8 cellular contexts compared by ENCODE assay signal in the genomic region with DNA sequence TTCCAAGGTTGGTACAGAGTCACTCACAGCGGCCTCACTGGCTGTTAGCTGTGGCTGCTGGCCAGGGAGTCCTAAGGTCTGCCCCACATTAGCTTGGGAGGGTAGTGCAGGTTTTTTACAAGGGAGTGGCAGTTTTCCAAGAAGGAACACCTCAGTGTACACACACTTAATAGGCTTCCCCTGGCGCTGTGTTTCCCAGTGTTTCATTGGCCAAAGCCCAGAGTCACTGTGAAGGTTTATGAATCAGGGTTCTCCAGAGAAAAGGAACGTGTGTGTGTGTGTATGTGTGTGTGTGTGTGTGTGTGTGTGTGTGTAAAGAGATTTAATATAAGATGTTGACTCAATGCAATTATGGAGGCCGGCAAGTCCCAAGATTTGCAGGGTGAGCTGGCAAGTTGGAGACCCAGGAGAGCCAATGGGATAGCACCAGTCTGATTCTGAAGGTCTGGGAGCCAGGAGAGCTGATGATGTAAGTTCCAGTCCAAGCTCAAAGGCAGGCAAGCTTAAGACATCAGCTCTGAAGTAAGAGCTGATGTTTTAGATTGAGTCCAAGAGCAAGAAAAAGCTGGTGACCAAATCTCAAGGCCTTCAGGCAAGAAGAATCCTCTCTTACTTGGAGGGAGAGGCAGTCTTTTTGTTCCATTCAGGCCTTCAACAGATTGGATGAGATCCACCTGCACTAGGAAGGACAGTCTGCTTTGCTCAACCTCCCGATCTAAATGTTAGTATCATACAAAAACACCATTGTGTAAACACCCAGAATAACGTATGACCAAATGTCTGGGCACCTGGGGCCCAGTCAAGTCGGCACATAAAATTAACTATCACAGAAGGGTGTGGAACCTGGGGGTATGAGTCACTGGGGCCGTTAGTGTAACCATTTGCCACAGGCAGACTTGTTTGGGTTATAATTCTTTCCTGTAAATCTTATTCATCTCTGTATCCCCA.
DNase-seq lines count a peak whose midpoint lies in the region; ATAC-seq and TF ChIP-seq lines count a peak whose summit lies in the region.

No MANE protein-coding gene starts in this region.

- H3K4me3 ChIP-seq in AG10803 (ENCODE audit: low read length) (no peak overlapping the region), NB4 (ENCODE audit: low read depth, low read length) (no peak overlapping the region), left lung (no peak overlapping the region), transverse colon (no peak overlapping the region)

- TF ChIP-seq CTCF in AG10803 (conservative IDR thresholded peaks at IDR 0.05; ENCODE audit: low read length) (no peak), NB4 (IDR thresholded peaks at IDR 0.05; ENCODE audit: low read depth, low read length) (no peak), left lung (IDR thresholded peaks at IDR 0.05) (no peak), transverse colon (IDR thresholded peaks at IDR 0.05) (peak in 1 of 5 experiments; percentile 9)

- H3K27me3 ChIP-seq in left lung (no peaks in the 10 kb centered on the region), transverse colon (no peaks in the 10 kb centered on the region)

- peak; percentile 82 for ATAC-seq in left lung
- ATAC-seq in HG03354 (IDR thresholded peaks at IDR 0.05; ENCODE audit: poor library complexity, severe bottlenecking, unreplicated experiment), result no peak
- no peak for ATAC-seq in GM18511 (IDR thresholded peaks at IDR 0.05; ENCODE audit: unreplicated experiment)

- intact Hi-C loops in left lung (cut with DNase I), result no loop called here
- intact Hi-C loops in transverse colon (cut with DNase I; ENCODE audit: low total_unique reads), result no loop called here

- H3K36me3 ChIP-seq in left lung, result no peaks in the 10 kb centered on the region
- no peaks in the 10 kb centered on the region for H3K36me3 ChIP-seq in transverse colon

- H3K27ac ChIP-seq in left lung (peak overlapping the region in 1 of 2 donors; percentile 28), transverse colon (peak overlapping the region; percentile 81 to 88 (median 83))

- H3K9me3 ChIP-seq in left lung, result no peaks in the 10 kb centered on the region
- H3K9me3 ChIP-seq in transverse colon, result no peaks in the 10 kb centered on the region

- WGBS in transverse colon (ENCODE audit: low coverage in 1 of 2), 2 donors, result 35 to 36% methylated on average over 4 to 8 of the region's 8 CpGs

- in situ Hi-C loops in transverse colon (cut with MboI; ENCODE audit: low pct_ligation_motif_present in 1 of 4, low pct_unique_long_range_greater_than_20kb in 1 of 4, low sequenced_read_pairs in 3 of 4), result no loop called here

- TF ChIP-seq EP300 in transverse colon (IDR thresholded peaks at IDR 0.05; ENCODE audit: low read depth), result no peak

- DNase-seq in AG10803 (ENCODE audit: low read depth), result peak; percentile 88
- DNase-seq in NB4 (ENCODE audit: low read depth), result peak; percentile 59
- peak; percentile 42 for DNase-seq in activated effector memory CD4-positive, alpha-beta T cell treated with Interleukin-2 at 50 U/mL for 16 hours
- DNase-seq in left lung, result peak in 1 of 2 donors; percentile 56
- DNase-seq in transverse colon, result peak; percentile 84
- no peak for DNase-seq in NCI-H1694 treated with DMSO at 0.1 percent for 48 hours (lab: John Stamatoyannopoulos, UW)

- H3K4me1 ChIP-seq in left lung (peaks cover 13 to 23% of the 10 kb centered on the region in 2 donors), transverse colon (peaks cover 14 to 44% (median 34%) of the 10 kb centered on the region in 4 donors)

- TF ChIP-seq POLR2A in NB4 (IDR thresholded peaks at IDR 0.05; ENCODE audit: extremely low read depth, insufficient read length) (no peak), transverse colon (IDR thresholded peaks at IDR 0.05) (no peak)
